In genomic region chr19:51572415-51572814, GRCh38 we compare ENCODE assay signal across 10 cellular contexts. TPM values are rescaled to one million over a fixed set of nuclear protein-coding genes. Genes with fewer than 3 reads are reported as not detected.
DNase-seq lines count a peak whose midpoint lies in the region; ATAC-seq, FAIRE-seq and TF ChIP-seq lines count a peak whose summit lies in the region.
"Had no signal": no experiment of that assay in that cellular context is flagged by ENCODE, and none has a peak within 500 bp of the region (broad histone marks: within the 10 kb centered on the region; RNA-seq: fewer than 3 reads in every experiment).

No MANE protein-coding gene starts in this region.

- H3K4me2 ChIP-seq in keratinocyte (ENCODE audit: control insufficient read depth, extremely low read depth, insufficient read depth, low read depth, low read length) = peak overlapping the region; percentile 97

- dilution Hi-C loops in keratinocyte (cut with MboI; ENCODE audit: extremely low pct_ligation_motif_present, low sequenced_read_pairs) = no loop called here

- peak overlapping the region; percentile 52 for H3K27ac Mint-ChIP-seq in activated B cell treated with CpG ODN at 0.5 μM for 24 hours

- H3K4me3 ChIP-seq in left ventricle myocardium inferior (peak overlapping the region; percentile 74), keratinocyte (ENCODE audit: control insufficient read depth in 2 of 3, extremely low read depth in 1 of 3, insufficient read depth in 2 of 3, low read depth in 1 of 3, low read length in 3 of 3) (no peak overlapping the region)

- FAIRE-seq in keratinocyte (lab: Jason Lieb, UNC) = no peak
- FAIRE-seq: islet of Langerhans had no signal

- H3K79me2 ChIP-seq in keratinocyte (ENCODE audit: control insufficient read depth, insufficient read depth, low read length) = peaks cover 19% of the 10 kb centered on the region

- no peak for ATAC-seq in Right ventricle myocardium superior (ENCODE audit: poor library complexity)
- peak; percentile 33 for ATAC-seq in activated B cell treated with CpG ODN at 0.5 μM for 24 hours (ENCODE audit: low read depth)
- ATAC-seq in GM18858 (IDR thresholded peaks at IDR 0.05; ENCODE audit: unreplicated experiment) = no peak

- H3K27ac ChIP-seq in left ventricle myocardium inferior (replicated peaks) = no peak overlapping the region
- no peak overlapping the region for H3K27ac ChIP-seq in keratinocyte (ENCODE audit: control insufficient read depth, insufficient read depth, low read length)

- H3K9me3 Mint-ChIP-seq in activated B cell treated with CpG ODN at 0.5 μM for 24 hours = no peaks in the 10 kb centered on the region

- H3K9me1 ChIP-seq in keratinocyte (ENCODE audit: control insufficient read depth, extremely low read depth, insufficient read depth, low read length) = no peaks in the 10 kb centered on the region

- intact Hi-C loops in left ventricle myocardium inferior (cut with micrococcal nuclease) (no loop called here), Right ventricle myocardium superior (cut with DNase I) (no loop called here), activated B cell treated with CpG ODN at 0.5 μM for 24 hours (cut with micrococcal nuclease) (no loop called here)

- H3K27me3 ChIP-seq in left ventricle myocardium inferior (ENCODE audit: low read depth) (peaks cover 11% of the 10 kb centered on the region), keratinocyte (ENCODE audit: control insufficient read depth, extremely low read depth, insufficient read depth, low read length) (no peaks in the 10 kb centered on the region)

- H3K36me3 ChIP-seq in left ventricle myocardium inferior = peaks cover 29% of the 10 kb centered on the region
- peaks cover 0 to 7% of the 10 kb centered on the region in 2 experiments for H3K36me3 ChIP-seq in keratinocyte (ENCODE audit: control insufficient read depth in 2 of 2, extremely low read depth in 1 of 2, insufficient read depth in 2 of 2, low read length in 2 of 2)

- H3K9ac ChIP-seq in keratinocyte (ENCODE audit: control insufficient read depth, extremely low read depth, insufficient read depth, low read length) = no peak overlapping the region

- peaks cover 24% of the 10 kb centered on the region for H3K4me1 ChIP-seq in left ventricle myocardium inferior
- H3K4me1 ChIP-seq in keratinocyte (ENCODE audit: control insufficient read depth, extremely low read depth, insufficient read depth, low read length) = peaks cover 10% of the 10 kb centered on the region

- no peak overlapping the region for H2AFZ ChIP-seq in keratinocyte (ENCODE audit: control insufficient read depth, low read length)

- H3K9me3 ChIP-seq in left ventricle myocardium inferior (replicated peaks) (no peaks in the 10 kb centered on the region), keratinocyte (ENCODE audit: control insufficient read depth, low read depth, low read length) (no peaks in the 10 kb centered on the region)

- peak overlapping the region; percentile 96 for H3K4me3 Mint-ChIP-seq in activated B cell treated with CpG ODN at 0.5 μM for 24 hours

- CTCF ChIA-PET in activated B cell treated with CpG ODN at 0.5 μM for 24 hours (lab: Charles Lee) = interaction anchor here (0.6 to 1.5 kb wide), 6 partner anchors 22 to 1656 kb away, joined by 3 to 8 read pairs (median 4); no protein-coding TSS in a partner anchor

- no peaks in the 10 kb centered on the region for H3K27me3 Mint-ChIP-seq in activated B cell treated with CpG ODN at 0.5 μM for 24 hours

- peaks cover 44% of the 10 kb centered on the region for H3K4me1 Mint-ChIP-seq in activated B cell treated with CpG ODN at 0.5 μM for 24 hours

- peaks cover 46% of the 10 kb centered on the region for H3K36me3 Mint-ChIP-seq in activated B cell treated with CpG ODN at 0.5 μM for 24 hours (ENCODE audit: low read depth)

- POLR2A ChIA-PET in activated B cell treated with CpG ODN at 0.5 μM for 24 hours (lab: Charles Lee) = interaction anchor here (0.9 to 1.2 kb wide), 4 partner anchors 30 to 54 kb away, joined by 3 to 6 read pairs (median 3); partner anchors contain the start of gene SIGLEC6

- no peak for DNase-seq in left ventricle myocardium inferior
- DNase-seq in Right ventricle myocardium superior = no peak
- no peak for DNase-seq in activated B cell treated with CpG ODN at 0.5 μM for 24 hours
- DNase-seq in keratinocyte (ENCODE audit: low read depth, low spot score) = no peak
- no peak for DNase-seq in NCI-H1694 treated with DMSO at 0.1 percent for 48 hours (lab: John Stamatoyannopoulos, UW)
- no peak for DNase-seq in SW480 (ENCODE audit: low spot score)
- no peak for DNase-seq in globus pallidus (ENCODE audit: low spot score)
- DNase-seq: activated CD4-positive, alpha-beta T cell treated with anti-CD3 and anti-CD28 coated beads, Interleukin-2, amount 50 U/mL, for 48 hours had no signal

- TF ChIP-seq CTCF in left ventricle myocardium inferior (IDR thresholded peaks at IDR 0.05; ENCODE audit: borderline replicate concordance) (no peak), activated B cell treated with CpG ODN at 0.5 μM for 24 hours (IDR thresholded peaks at IDR 0.05) (no peak), keratinocyte (optimal IDR thresholded peaks at IDR 0.05 in 1 of 3, IDR thresholded peaks at IDR 0.05 in 1 of 3, conservative IDR thresholded peaks at IDR 0.05 in 1 of 3; ENCODE audit: extremely low read depth in 1 of 3, insufficient read depth in 2 of 3, low read length in 3 of 3) (no peak)

- no peaks in the 10 kb centered on the region for H4K20me1 ChIP-seq in keratinocyte (ENCODE audit: control insufficient read depth, extremely low read depth, insufficient read depth, low read length)

RNA-seq across cellular contexts. Expression of gene ZNF175, which starts 1.3 kb away (rescaled TPM):
- total RNA-seq in left ventricle myocardium inferior (7.3 TPM), Right ventricle myocardium superior (6.5 TPM), activated B cell treated with CpG ODN at 0.5 μM for 24 hours (20.6 and 23.6 TPM in 2 replicates)
- 2.3 to 3.8 TPM (median 3.2 TPM) in 3 replicates for polyA plus RNA-seq in keratinocyte
- 2.5 TPM for polyA plus RNA-seq in keratinocyte (2011; ENCODE audit: low read depth)
- polyA plus RNA-seq in keratinocyte (2011; cell fraction: cytosol; rRNA removed) = 1.4 and 3.0 TPM in 2 replicates
- polyA plus RNA-seq in keratinocyte (2011; cell fraction: nucleus; rRNA removed) = 5.5 and 7.0 TPM in 2 replicates
- 1.8 and 3.5 TPM in 2 replicates for polyA plus RNA-seq in keratinocyte (2012; ENCODE audit: low replicate concordance)
- 6.1 to 6.9 TPM (median 6.7 TPM) in 3 replicates for polyA minus RNA-seq in keratinocyte
- 2.5 TPM for polyA minus RNA-seq in keratinocyte (2011; cell fraction: cytosol; rRNA and poly(A)+ RNA removed)
- polyA minus RNA-seq in keratinocyte (2011; cell fraction: nucleus; rRNA and poly(A)+ RNA removed) = 3.1 and 7.0 TPM in 2 replicates

RNA-seq across cellular contexts. Expression of gene SIGLEC6, which starts 40.9 kb away (rescaled TPM):
- 0.33 TPM for total RNA-seq in left ventricle myocardium inferior
- total RNA-seq in Right ventricle myocardium superior = 0.16 TPM
- 16.4 and 28.7 TPM in 2 replicates for total RNA-seq in activated B cell treated with CpG ODN at 0.5 μM for 24 hours
- not detected in 3 replicates for polyA plus RNA-seq in keratinocyte
- not detected for polyA plus RNA-seq in keratinocyte (2011; ENCODE audit: low read depth)
- not detected in 2 replicates for polyA plus RNA-seq in keratinocyte (2011; cell fraction: cytosol; rRNA removed)
- not detected in 2 replicates for polyA plus RNA-seq in keratinocyte (2011; cell fraction: nucleus; rRNA removed)
- not detected in 2 replicates for polyA plus RNA-seq in keratinocyte (2012; ENCODE audit: low replicate concordance)
- polyA minus RNA-seq in keratinocyte = not detected in 3 replicates
- polyA minus RNA-seq in keratinocyte (2011; cell fraction: cytosol; rRNA and poly(A)+ RNA removed) = not detected
- not detected in 2 replicates for polyA minus RNA-seq in keratinocyte (2011; cell fraction: nucleus; rRNA and poly(A)+ RNA removed)

RNA-seq across cellular contexts. Expression of gene SIGLEC5, which starts 57.8 kb away (rescaled TPM):
- not detected for total RNA-seq in left ventricle myocardium inferior
- not detected for total RNA-seq in Right ventricle myocardium superior
- 0.22 TPM in 1 of 2 replicates, not detected in the other for total RNA-seq in activated B cell treated with CpG ODN at 0.5 μM for 24 hours
- polyA plus RNA-seq in keratinocyte = not detected in 3 replicates
- not detected for polyA plus RNA-seq in keratinocyte (2011; ENCODE audit: low read depth)
- not detected in 2 replicates for polyA plus RNA-seq in keratinocyte (2011; cell fraction: cytosol; rRNA removed)
- polyA plus RNA-seq in keratinocyte (2011; cell fraction: nucleus; rRNA removed) = not detected in 2 replicates
- polyA plus RNA-seq in keratinocyte (2012; ENCODE audit: low replicate concordance) = not detected in 2 replicates
- not detected in 3 replicates for polyA minus RNA-seq in keratinocyte
- polyA minus RNA-seq in keratinocyte (2011; cell fraction: cytosol; rRNA and poly(A)+ RNA removed) = not detected
- polyA minus RNA-seq in keratinocyte (2011; cell fraction: nucleus; rRNA and poly(A)+ RNA removed) = not detected in 2 replicates

Comparison
In these comparisons a context has a peak if more than half of its experiments do, and no peak if none do; other contexts are left out.
1. RNA of gene SIGLEC6, which starts 40.9 kb away (total RNA-seq): 16.4 to 28.7 TPM in activated B cell treated with CpG ODN at 0.5 μM for 24 hours; 0.33 TPM in left ventricle myocardium inferior (single experiment) and 0.16 TPM in Right ventricle myocardium superior (single experiment); every median in the first group is over 10 times any median in the second.